Comparison of ENCODE assay signal across 18 cellular contexts in genomic region chr10:52877453-52877852, GRCh38.
DNase-seq lines count a peak whose midpoint lies in the region; ATAC-seq, FAIRE-seq and TF ChIP-seq lines count a peak whose summit lies in the region.
"Had no signal": no experiment of that assay in that cellular context is flagged by ENCODE, and none has a peak within 500 bp of the region (broad histone marks: within the 10 kb centered on the region; RNA-seq: fewer than 3 reads in every experiment).

No MANE protein-coding gene starts in this region.

- peak; percentile 67 for ATAC-seq in left lung

- peak in 41 of 76 experiments; percentile 2 to 82 (median 33) for DNase-seq in HUDEP-2 (lab: John Stamatoyannopoulos, UW; ENCODE audit: unreplicated experiment in 76 of 76)
- DNase-seq in LNCaP clone FGC (ENCODE audit: low read depth) = peak; percentile 43
- peak; percentile 18 for DNase-seq in bronchial epithelial cell (ENCODE audit: low read depth)
- DNase-seq in left lung = no peak
- DNase-seq in H54 (ENCODE audit: insufficient read length, low spot score) = no peak
- no peak for DNase-seq in RWPE1 (ENCODE audit: low spot score)
- no peak for DNase-seq in GM12891 (ENCODE audit: insufficient read length, low spot score)
- DNase-seq: CD4-positive, CD25-positive, alpha-beta regulatory T cell; DMS79; H9; HFFc6; NCI-H1092 treated with DMSO at 0.1 percent for 48 hours; NCI-H146; NCI-H2029; NCI-H2171; NCI-H524 treated with DMSO at 0.1 percent for 48 hours; Peyer's patch; SHP77 had no signal

- intact Hi-C loops in left lung (cut with DNase I) = no loop called here

- POLR2A ChIA-PET in RWPE1 (lab: Yijun Ruan, JAX; ENCODE audit: low non-redundant PET) = no interaction called here

- no peaks in the 10 kb centered on the region for H3K4me1 ChIP-seq in left lung
- H3K4me1 ChIP-seq: Peyer's patch had no signal

- H3K36me3 ChIP-seq in bronchial epithelial cell (ENCODE audit: control insufficient read depth, insufficient read depth, low read length) (no peaks in the 10 kb centered on the region), left lung (no peaks in the 10 kb centered on the region)
- H3K36me3 ChIP-seq: Peyer's patch had no signal

- FAIRE-seq in bronchial epithelial cell (lab: Jason Lieb, UNC) (no peak), H54 (lab: Jason Lieb, UNC) (no peak), GM12891 (lab: Jason Lieb, UNC) (no peak)

- H3K27me3 ChIP-seq in bronchial epithelial cell (ENCODE audit: control insufficient read depth, insufficient read depth, low read length) (no peaks in the 10 kb centered on the region), left lung (no peaks in the 10 kb centered on the region)
- H3K27me3 ChIP-seq: Peyer's patch had no signal

- TF ChIP-seq POLR2A in H54 (IDR thresholded peaks at IDR 0.05; ENCODE audit: low read depth, low read length) (no peak), GM12891 (IDR thresholded peaks at IDR 0.05; ENCODE audit: low read depth, low read length) (no peak)

- H3K27ac ChIP-seq in left lung = no peak overlapping the region
- H3K27ac ChIP-seq in RWPE1 = no peak overlapping the region
- H3K27ac ChIP-seq: Peyer's patch had no signal

- H3K4me3 ChIP-seq in LNCaP clone FGC (ENCODE audit: low read depth, low read length) (no peak overlapping the region), bronchial epithelial cell (ENCODE audit: low read depth, low read length) (no peak overlapping the region), left lung (no peak overlapping the region)
- H3K4me3 ChIP-seq: Peyer's patch had no signal

- TF ChIP-seq CTCF in LNCaP clone FGC (IDR thresholded peaks at IDR 0.05; ENCODE audit: control insufficient read depth, extremely low read depth, insufficient read depth) (no peak), bronchial epithelial cell (IDR thresholded peaks at IDR 0.05; ENCODE audit: insufficient read depth, low read length, severe bottlenecking) (no peak), left lung (IDR thresholded peaks at IDR 0.05) (no peak), RWPE1 (conservative IDR thresholded peaks at IDR 0.05; ENCODE audit: low read depth) (no peak)

- H3K9me3 ChIP-seq in left lung = no peaks in the 10 kb centered on the region
- H3K9me3 ChIP-seq: Peyer's patch had no signal

- CTCF ChIA-PET in RWPE1 (lab: Yijun Ruan, JAX) = no interaction called here

TF ChIP-seq in GM12891, 5 proteins besides CTCF, POLR2A, EP300 and RAD21:
- TF ChIP-seq SPI1 (IDR thresholded peaks at IDR 0.05; ENCODE audit: low read depth, low read length) (no peak), POU2F2 (IDR thresholded peaks at IDR 0.05; ENCODE audit: low read depth, low read length) (no peak), TAF1 (IDR thresholded peaks at IDR 0.05; ENCODE audit: low read depth, low read length) (no peak), POLR2AphosphoS5 (IDR thresholded peaks at IDR 0.05; ENCODE audit: low read depth, low read length) (no peak), PAX5 (IDR thresholded peaks at IDR 0.05; ENCODE audit: insufficient read depth, low read length, severe bottlenecking) (no peak)

Comparison
In these comparisons a context has a peak if more than half of its experiments do, and no peak if none do; other contexts are left out.
1. DNase-seq: peak in HUDEP-2 (41 of 76), LNCaP clone FGC (single experiment) and bronchial epithelial cell (single experiment); none in left lung (0 of 2), H54 (single experiment), RWPE1 (single experiment) and GM12891 (single experiment).